ENCODE assay signal across 8 cellular contexts in genomic region chrX:133953078-133953477, GRCh38. TPM values are rescaled to one million over a fixed set of nuclear protein-coding genes. Genes with fewer than 3 reads are reported as not detected.
"Had no signal": no experiment of that assay in that cellular context is flagged by ENCODE, and none has a peak within 500 bp of the region (broad histone marks: within the 10 kb centered on the region; RNA-seq: fewer than 3 reads in every experiment).

No MANE protein-coding gene starts in this region.

- H3K9ac ChIP-seq: GM23248, KMS-11 had no signal

- H3K4me2 ChIP-seq: KMS-11 had no signal

- H3K4me3 ChIP-seq: GM23248 had no signal

- FAIRE-seq: HTR-8/SVneo had no signal

- H3K27ac ChIP-seq: GM23248, KMS-11 had no signal

- DNase-seq: GM23248, GOT3, H9, HCEC 1CT, HFFc6, KBM-7 had no signal

- H2AFZ ChIP-seq: GM23248 had no signal

RNA-seq across cellular contexts. Expression of gene GPC3, which starts 32.3 kb away (rescaled TPM):
- total RNA-seq: GM23248, HFFc6 had no signal
- polyA plus RNA-seq: GM23248 had no signal
